In genomic region chr11:32870676-32871075, GRCh38 we compare ENCODE assay signal across 8 cellular contexts. TPM values are rescaled to one million over a fixed set of nuclear protein-coding genes. Genes with fewer than 3 reads are reported as not detected.
DNase-seq lines count a peak whose midpoint lies in the region; ATAC-seq and TF ChIP-seq lines count a peak whose summit lies in the region.

No MANE protein-coding gene starts in this region.

- TF ChIP-seq RAD21 in SK-N-SH (IDR thresholded peaks at IDR 0.05; ENCODE audit: low read length): peak; percentile 39

- no peaks in the 10 kb centered on the region for H3K4me1 ChIP-seq in SK-N-SH (ENCODE audit: control insufficient read depth in 1 of 2, insufficient read depth in 2 of 2, low read depth in 1 of 2, low read length in 1 of 2)

- no peaks in the 10 kb centered on the region for H3K79me2 ChIP-seq in SK-N-SH (ENCODE audit: insufficient read depth)

- no peaks in the 10 kb centered on the region; the same call in 1 of the 2 replicates for H3K27me3 ChIP-seq in SK-N-SH (ENCODE audit: insufficient read depth)

- H2AFZ ChIP-seq in SK-N-SH (ENCODE audit: low read depth): no peak overlapping the region

- no peak for TF ChIP-seq EP300 in SK-N-SH (IDR thresholded peaks at IDR 0.05; ENCODE audit: borderline replicate concordance in 1 of 2, low read depth in 1 of 2, low read length in 1 of 2)

- no peaks in the 10 kb centered on the region for H3K9me2 ChIP-seq in SK-N-SH

- WGBS in SK-N-SH (ENCODE audit: low lambda C conversion rate): 8% methylated on average over 1 of the region's 2 CpGs

- no peaks in the 10 kb centered on the region for H3K9me3 ChIP-seq in SK-N-SH

- H3K4me3 ChIP-seq in SK-N-SH (ENCODE audit: low read depth in 2 of 2, low read length in 1 of 2): no peak overlapping the region

- H3K4me2 ChIP-seq in SK-N-SH: no peak overlapping the region

- H3K36me3 ChIP-seq in SK-N-SH (replicated peaks in 1 of 2; ENCODE audit: control insufficient read depth in 1 of 2, insufficient read depth in 2 of 2, low read length in 1 of 2): no peaks in the 10 kb centered on the region

- H4K20me1 ChIP-seq in SK-N-SH (ENCODE audit: insufficient read depth): no peaks in the 10 kb centered on the region

- no peaks in the 10 kb centered on the region for H3F3A ChIP-seq in SK-N-SH (replicated peaks; ENCODE audit: insufficient read depth)

- H3K9ac ChIP-seq in SK-N-SH: no peak overlapping the region

- CTCF ChIA-PET in SK-N-SH (lab: Yijun Ruan, JAX): no interaction called here

- peak; percentile 58 for TF ChIP-seq CTCF in GM12872 (IDR thresholded peaks at IDR 0.05; ENCODE audit: insufficient read depth, low read depth, low read length)
- peak; percentile 34 for TF ChIP-seq CTCF in SK-N-SH (IDR thresholded peaks at IDR 0.05)

- DNase-seq in 8988T: peak; percentile 41
- DNase-seq in SK-N-SH: peak; percentile 48
- DNase-seq in erythroblast (lab: John Stamatoyannopoulos, UW): peak; percentile 13 to 28
- DNase-seq in retina: no peak

- no peak overlapping the region for H3K27ac ChIP-seq in SK-N-SH (ENCODE audit: low read depth in 2 of 2, low read length in 1 of 2)

- TF ChIP-seq POLR2A in erythroblast (IDR thresholded peaks at IDR 0.05; ENCODE audit: low read length): no peak

- POLR2A ChIA-PET in SK-N-SH (lab: Yijun Ruan, JAX): no interaction called here

- ATAC-seq in HG02981 (IDR thresholded peaks at IDR 0.05; ENCODE audit: unreplicated experiment) (no peak), GM18511 (IDR thresholded peaks at IDR 0.05; ENCODE audit: unreplicated experiment) (no peak), GM21390 (IDR thresholded peaks at IDR 0.05; ENCODE audit: unreplicated experiment) (no peak)

TF ChIP-seq in SK-N-SH, 30 proteins besides CTCF, POLR2A, EP300 and RAD21:
- TF ChIP-seq FOXM1 (IDR thresholded peaks at IDR 0.05; ENCODE audit: low read depth) (no peak), SMC3 (IDR thresholded peaks at IDR 0.05; ENCODE audit: low read depth, low read length) (peak; percentile 29; the same call in 1 of the 2 replicates)

RNA-seq across cellular contexts. Expression of gene QSER1, which starts 21.9 kb away (rescaled TPM):
- 4.2 and 4.4 TPM in 2 replicates for polyA plus RNA-seq in SK-N-SH (2012; rRNA removed)
- polyA plus RNA-seq in SK-N-SH (2012; cell fraction: cytosol; rRNA removed): 7.3 TPM in 2 replicates
- 6.0 and 12.1 TPM in 2 replicates for polyA plus RNA-seq in SK-N-SH (2012; cell fraction: nucleus; rRNA removed)

RNA-seq across cellular contexts. Expression of gene PRRG4, which starts 40.9 kb away (rescaled TPM):
- polyA plus RNA-seq in SK-N-SH (2012; rRNA removed): 0.21 TPM in 2 replicates
- polyA plus RNA-seq in SK-N-SH (2012; cell fraction: cytosol; rRNA removed): 0.28 and 0.31 TPM in 2 replicates
- polyA plus RNA-seq in SK-N-SH (2012; cell fraction: nucleus; rRNA removed): 0.06 and 0.07 TPM in 2 replicates
